In the genomic region with DNA sequence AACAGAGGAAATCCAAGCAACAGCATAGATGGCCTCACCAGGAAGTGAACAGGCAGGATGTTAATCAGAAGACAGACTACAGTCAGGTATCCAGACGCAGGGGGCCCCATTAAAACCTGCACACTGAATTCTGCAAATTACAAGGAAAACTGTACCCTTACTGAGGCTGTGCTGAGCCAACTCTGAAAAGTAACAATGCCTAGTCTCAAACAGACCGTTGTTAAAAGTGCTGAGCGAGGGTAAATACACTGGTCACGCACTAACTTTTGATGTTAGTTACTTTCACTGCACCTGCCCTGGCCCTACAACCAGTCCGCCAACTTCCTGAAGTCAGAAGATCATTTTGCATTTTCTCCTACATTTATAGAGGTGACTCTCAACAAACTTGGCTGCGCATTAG, we compare ENCODE assay signal across 8 cellular contexts. TPM values are rescaled to one million over a fixed set of nuclear protein-coding genes. Genes with fewer than 3 reads are reported as not detected.
A peak's percentile ranks its signal among the peaks of the same experiment; 100 is the strongest.
DNase-seq lines count a peak whose midpoint lies in the region; ATAC-seq and TF ChIP-seq lines count a peak whose summit lies in the region.

No MANE protein-coding gene starts in this region.

- H3K27me3 Mint-ChIP-seq in IgD-negative memory B cell: no peaks in the 10 kb centered on the region

- no TSS peak for BruUV-seq in mammary epithelial cell (replicated peaks; lab: Mats Ljungman, UMichigan)

- H3K27ac ChIP-seq in BLaER1 treated with 17β-estradiol and CSF1 and Interleukin-3, amounts not matched to agents 10 nM and 100 nM: peak overlapping the region; percentile 32 to 86 (median 78); a peak in 19 of 22 replicates
- H3K27ac ChIP-seq in mammary epithelial cell (ENCODE audit: insufficient read depth, low read depth, low read length) (peak overlapping the region; percentile 70), mucosa of rectum (ENCODE audit: low read depth in 2 of 2, low read length in 2 of 2) (peak overlapping the region; percentile 83 to 94)

- peak overlapping the region; percentile 77 to 96 (median 89) for H3K4me2 ChIP-seq in BLaER1 treated with 17β-estradiol and CSF1 and Interleukin-3, amounts not matched to agents 10 nM and 100 nM
- peak overlapping the region; percentile 94 for H3K4me2 ChIP-seq in mammary epithelial cell (ENCODE audit: insufficient read depth, low read depth, low read length)

- H3K4me3 ChIP-seq in BLaER1 treated with 17β-estradiol and CSF1 and Interleukin-3, amounts not matched to agents 10 nM and 100 nM: peak overlapping the region; percentile 60 to 90 (median 80)
- H3K4me3 ChIP-seq in mammary epithelial cell (replicated peaks in 1 of 3; ENCODE audit: insufficient read depth in 1 of 3, low read depth in 2 of 3, low read length in 3 of 3) (peak overlapping the region; percentile 62 to 99 (median 80)), mucosa of rectum (ENCODE audit: low read length in 2 of 2) (peak overlapping the region; percentile 88 to 99)

- peak overlapping the region; percentile 96 to 100 (median 98) for H3K4me3 Mint-ChIP-seq in IgD-negative memory B cell

- intact Hi-C loops in mammary epithelial cell (cut with micrococcal nuclease): no loop called here

- H3K36me3 ChIP-seq in BLaER1 treated with 17β-estradiol and CSF1 and Interleukin-3, amounts not matched to agents 10 nM and 100 nM: peaks cover 33 to 45% (median 40%) of the 10 kb centered on the region in 11 experiments
- H3K36me3 ChIP-seq in mammary epithelial cell (ENCODE audit: insufficient read depth, low read length) (peaks cover 3% of the 10 kb centered on the region), mucosa of rectum (ENCODE audit: control insufficient read depth in 2 of 2, insufficient read depth in 2 of 2, low read length in 2 of 2) (peaks cover 15 to 25% of the 10 kb centered on the region in 2 donors)

- TF ChIP-seq CTCF in mammary epithelial cell (conservative IDR thresholded peaks at IDR 0.05 in 1 of 2, IDR thresholded peaks at IDR 0.05 in 1 of 2; ENCODE audit: extremely low read depth in 1 of 2, insufficient read depth in 1 of 2, low read depth in 1 of 2, low read length in 2 of 2): no peak

- peaks cover 9 to 34% (median 28%) of the 10 kb centered on the region in 3 donors for H3K4me1 Mint-ChIP-seq in IgD-negative memory B cell

- DNase-seq in mammary epithelial cell (no peak), NCI-H146 treated with DMSO at 0.1 percent for 48 hours (lab: John Stamatoyannopoulos, UW; ENCODE audit: unreplicated experiment) (no peak)
- DNase-seq in stimulated activated CD4-positive, alpha-beta T cell treated with anti-CD3 and anti-CD28 coated beads, Interleukin-12 subunit alpha, Interleukin-12 subunit beta, amount 100 ng/mL, for 4 hours: no peak

- no peaks in the 10 kb centered on the region for H4K20me1 ChIP-seq in BLaER1 treated with 17β-estradiol and CSF1 and Interleukin-3, amounts not matched to agents 10 nM and 100 nM
- H4K20me1 ChIP-seq in mammary epithelial cell (ENCODE audit: insufficient read depth, low read length): no peaks in the 10 kb centered on the region

- H3K79me2 ChIP-seq in mammary epithelial cell (ENCODE audit: insufficient read depth, low read length): peaks cover 42% of the 10 kb centered on the region

- peak overlapping the region; percentile 79 to 94 (median 85) for H3K9ac ChIP-seq in BLaER1 treated with 17β-estradiol and CSF1 and Interleukin-3, amounts not matched to agents 10 nM and 100 nM
- H3K9ac ChIP-seq in mammary epithelial cell (ENCODE audit: insufficient read depth, low read length) (peak overlapping the region; percentile 82), mucosa of rectum (ENCODE audit: low read depth in 1 of 2, low read length in 2 of 2) (peak overlapping the region; percentile 85 to 99)

- peaks cover 10 to 18% (median 13%) of the 10 kb centered on the region in 10 experiments for H3K4me1 ChIP-seq in BLaER1 treated with 17β-estradiol and CSF1 and Interleukin-3, amounts not matched to agents 10 nM and 100 nM
- peaks cover 12% of the 10 kb centered on the region for H3K4me1 ChIP-seq in mammary epithelial cell (ENCODE audit: insufficient read depth, low read length)
- H3K4me1 ChIP-seq in mucosa of rectum (ENCODE audit: control insufficient read depth in 2 of 2, insufficient read depth in 2 of 2, low read length in 2 of 2): peaks cover 9 to 11% of the 10 kb centered on the region in 2 donors

- no peaks in the 10 kb centered on the region for H3K36me3 Mint-ChIP-seq in IgD-negative memory B cell

- 10% methylated on average over 6 of the region's 6 CpGs for WGBS in mammary epithelial cell (ENCODE audit: low coverage, missing lambda C conversion rate)

- peaks cover 0 to 22% (median 10%) of the 10 kb centered on the region in 11 experiments; a peak in 11 of 22 replicates for H3K27me3 ChIP-seq in BLaER1 treated with 17β-estradiol and CSF1 and Interleukin-3, amounts not matched to agents 10 nM and 100 nM
- H3K27me3 ChIP-seq in mammary epithelial cell (ENCODE audit: insufficient read depth, low read length) (no peaks in the 10 kb centered on the region), mucosa of rectum (ENCODE audit: control insufficient read depth in 2 of 2, insufficient read depth in 2 of 2, low read length in 2 of 2) (no peaks in the 10 kb centered on the region)

- H2AFZ ChIP-seq in mammary epithelial cell (ENCODE audit: low read depth, low read length): peak overlapping the region; percentile 99

- CTCF ChIA-PET in mammary epithelial cell (lab: Charles Lee; ENCODE audit: low non-redundant PET): no interaction called here

- in situ Hi-C loops in mammary epithelial cell (cut with MboI; ENCODE audit: low sequenced_read_pairs in 2 of 2): no loop called here

- H3K9me3 ChIP-seq in BLaER1 treated with 17β-estradiol and CSF1 and Interleukin-3, amounts not matched to agents 10 nM and 100 nM (replicated peaks in 1 of 11): peaks cover 6 to 14% (median 13%) of the 10 kb centered on the region in 11 experiments
- H3K9me3 ChIP-seq in mammary epithelial cell (replicated peaks; ENCODE audit: insufficient read depth, low read length): no peaks in the 10 kb centered on the region
- H3K9me3 ChIP-seq in mucosa of rectum (ENCODE audit: control insufficient read depth in 2 of 2, low read length in 2 of 2): no peaks in the 10 kb centered on the region

- no peak for ATAC-seq in HG03457 (IDR thresholded peaks at IDR 0.05; ENCODE audit: unreplicated experiment)
- no peak for ATAC-seq in HG03045 (IDR thresholded peaks at IDR 0.05; ENCODE audit: unreplicated experiment)

- no peaks in the 10 kb centered on the region for H3K9me3 Mint-ChIP-seq in IgD-negative memory B cell

- peak overlapping the region; percentile 77 to 99 (median 87) for H3K27ac Mint-ChIP-seq in IgD-negative memory B cell

- dilution Hi-C loops in mammary epithelial cell (cut with HindIII; ENCODE audit: low sequenced_read_pairs): no loop called here

RNA-seq across cellular contexts. Expression of gene TAMM41, which starts 1.0 kb away (rescaled TPM):
- 40.0 TPM for polyA plus RNA-seq in IgD-negative memory B cell
- 10 to 100 TPM; 10.3 to 26.4 TPM for total RNA-seq in mammary epithelial cell
- polyA plus RNA-seq in mammary epithelial cell: 14.6 TPM
- 19.2 TPM for polyA minus RNA-seq in mammary epithelial cell
